ENCODE assay signal across 9 cellular contexts in the genomic region with DNA sequence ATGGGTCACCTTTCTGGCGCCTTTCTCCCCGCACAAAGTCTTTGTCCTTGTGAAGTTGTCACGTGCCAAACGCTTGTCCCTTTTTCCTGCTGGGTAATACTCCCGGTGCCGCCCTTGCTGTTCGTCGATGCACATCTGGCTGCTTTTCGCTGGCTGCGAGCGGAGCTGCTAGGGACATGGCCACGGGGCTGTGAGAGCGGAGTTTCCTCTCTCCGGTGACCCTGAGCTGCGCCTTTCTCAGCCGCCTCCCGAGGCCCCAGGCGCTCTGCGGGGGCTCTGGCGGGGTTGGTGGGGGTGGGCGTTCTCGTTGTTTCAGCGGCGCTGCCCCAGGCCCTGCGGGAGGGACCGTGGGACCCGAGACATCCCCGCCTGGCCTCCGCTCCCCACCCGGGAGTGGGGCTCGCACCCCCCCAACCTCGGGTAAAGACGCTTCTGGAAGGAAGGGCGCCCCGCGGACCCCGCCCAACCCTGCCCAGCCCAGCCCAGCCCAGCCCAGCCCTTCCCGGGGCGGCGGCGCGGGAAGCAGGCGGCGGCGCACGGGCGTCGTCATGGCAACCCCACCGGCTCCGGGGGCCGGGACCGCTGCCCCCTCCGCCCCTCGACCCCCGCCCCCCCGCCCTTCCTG. TPM values are rescaled to one million over a fixed set of nuclear protein-coding genes. Genes with fewer than 3 reads are reported as not detected.
DNase-seq lines count a peak whose midpoint lies in the region; ATAC-seq lines count a peak whose summit lies in the region.
"Had no signal": no experiment of that assay in that cellular context is flagged by ENCODE, and none has a peak within 500 bp of the region (broad histone marks: within the 10 kb centered on the region; RNA-seq: fewer than 3 reads in every experiment).

No MANE protein-coding gene starts in this region.

- no peak overlapping the region for H3K27ac ChIP-seq in right cardiac atrium (ENCODE audit: low read length)

- no peak for ATAC-seq in activated CD4-positive, alpha-beta T cell treated with anti-CD3 and anti-CD28 coated beads for 36 hours
- ATAC-seq in T-cell (replicated peaks in 1 of 4): peak; percentile 21 to 56 (median 36)
- ATAC-seq in right cardiac atrium: peak in 1 of 2 donors; percentile 11
- peak; percentile 28 for ATAC-seq in stimulated activated naive CD8-positive, alpha-beta T cell treated with anti-CD3 and anti-CD28 coated beads, Interleukin-15, amount 100 ng/mL, for 72 hours

- peaks cover 29% of the 10 kb centered on the region for H3K27me3 Mint-ChIP-seq in activated CD4-positive, alpha-beta T cell treated with anti-CD3 and anti-CD28 coated beads for 36 hours
- peaks cover 5 to 31% of the 10 kb centered on the region in 2 donors for H3K27me3 Mint-ChIP-seq in T-cell
- peaks cover 41% of the 10 kb centered on the region for H3K27me3 Mint-ChIP-seq in stimulated activated naive CD8-positive, alpha-beta T cell treated with anti-CD3 and anti-CD28 coated beads, Interleukin-15, amount 100 ng/mL, for 72 hours

- POLR2A ChIA-PET in activated CD4-positive, alpha-beta T cell treated with anti-CD3 and anti-CD28 coated beads for 36 hours (lab: Charles Lee): interaction anchor here (0.7 kb wide), 1 partner anchor 605 kb away, joined by 3 read pairs; no protein-coding TSS in a partner anchor
- POLR2A ChIA-PET in T-cell (lab: Charles Lee): no interaction called here

- H3K4me3 ChIP-seq in right cardiac atrium (ENCODE audit: low read length): peak overlapping the region; percentile 23

- WGBS in right cardiac atrium: 4% methylated on average over 56 of the region's 56 CpGs

- H3K9me3 ChIP-seq in right cardiac atrium (ENCODE audit: control insufficient read depth, low read length): no peaks in the 10 kb centered on the region

- H3K27me3 ChIP-seq in right cardiac atrium (ENCODE audit: control insufficient read depth, insufficient read depth): no peaks in the 10 kb centered on the region

- no peak overlapping the region for H3K27ac Mint-ChIP-seq in activated CD4-positive, alpha-beta T cell treated with anti-CD3 and anti-CD28 coated beads for 36 hours
- H3K27ac Mint-ChIP-seq in T-cell: peak overlapping the region in 1 of 2 donors; percentile 49
- H3K27ac Mint-ChIP-seq in stimulated activated naive CD8-positive, alpha-beta T cell treated with anti-CD3 and anti-CD28 coated beads, Interleukin-15, amount 100 ng/mL, for 72 hours: no peak overlapping the region
- H3K27ac Mint-ChIP-seq: stimulated activated naive CD8-positive, alpha-beta T cell treated with anti-CD3 and anti-CD28 coated beads, Interleukin-15, Interleukin-2, amounts not matched to agents 100 ng/mL and 50 ng/mL, for 24 hours had no signal

- intact Hi-C loops in activated CD4-positive, alpha-beta T cell treated with anti-CD3 and anti-CD28 coated beads for 36 hours (cut with DNase I, micrococcal nuclease): no loop called here
- intact Hi-C loops in right cardiac atrium (cut with DNase I): no loop called here

- H3K4me1 ChIP-seq in right cardiac atrium (ENCODE audit: control insufficient read depth, insufficient read depth, low read length): no peaks in the 10 kb centered on the region

- no peak overlapping the region for H3K4me3 Mint-ChIP-seq in activated CD4-positive, alpha-beta T cell treated with anti-CD3 and anti-CD28 coated beads for 36 hours
- H3K4me3 Mint-ChIP-seq in T-cell: peak overlapping the region; percentile 28 to 55 (median 35)
- H3K4me3 Mint-ChIP-seq in stimulated activated naive CD8-positive, alpha-beta T cell treated with anti-CD3 and anti-CD28 coated beads, Interleukin-15, amount 100 ng/mL, for 72 hours: peak overlapping the region in 1 of 2 donors; percentile 57

- no peaks in the 10 kb centered on the region for H3K9me3 Mint-ChIP-seq in activated CD4-positive, alpha-beta T cell treated with anti-CD3 and anti-CD28 coated beads for 36 hours (ENCODE audit: low read depth)
- H3K9me3 Mint-ChIP-seq in T-cell: no peaks in the 10 kb centered on the region
- no peaks in the 10 kb centered on the region for H3K9me3 Mint-ChIP-seq in stimulated activated naive CD8-positive, alpha-beta T cell treated with anti-CD3 and anti-CD28 coated beads, Interleukin-15, amount 100 ng/mL, for 72 hours
- H3K9me3 Mint-ChIP-seq: stimulated activated naive CD8-positive, alpha-beta T cell treated with anti-CD3 and anti-CD28 coated beads, Interleukin-15, Interleukin-2, amounts not matched to agents 100 ng/mL and 50 ng/mL, for 24 hours had no signal

- peaks cover 10% of the 10 kb centered on the region for H3K4me1 Mint-ChIP-seq in activated CD4-positive, alpha-beta T cell treated with anti-CD3 and anti-CD28 coated beads for 36 hours
- peaks cover 12 to 19% (median 13%) of the 10 kb centered on the region in 3 donors for H3K4me1 Mint-ChIP-seq in T-cell
- H3K4me1 Mint-ChIP-seq in stimulated activated naive CD8-positive, alpha-beta T cell treated with anti-CD3 and anti-CD28 coated beads, Interleukin-15, amount 100 ng/mL, for 72 hours: peaks cover 30% of the 10 kb centered on the region

- CTCF ChIA-PET in activated CD4-positive, alpha-beta T cell treated with anti-CD3 and anti-CD28 coated beads for 36 hours (lab: Charles Lee): interaction anchor here (0.7 to 1.4 kb wide), 5 partner anchors 12 to 1163 kb away, joined by 3 read pairs; partner anchors contain the start of gene CHMP6
- CTCF ChIA-PET in T-cell (lab: Charles Lee): no interaction called here

- peaks cover 4% of the 10 kb centered on the region for H3K36me3 Mint-ChIP-seq in activated CD4-positive, alpha-beta T cell treated with anti-CD3 and anti-CD28 coated beads for 36 hours (ENCODE audit: low read depth)
- peaks cover 5% of the 10 kb centered on the region for H3K36me3 Mint-ChIP-seq in T-cell

- DNase-seq in activated CD4-positive, alpha-beta T cell treated with anti-CD3 and anti-CD28 coated beads for 36 hours: peak; percentile 30
- no peak for DNase-seq in activated CD4-positive, alpha-beta T cell treated with anti-CD3 and anti-CD28 coated beads, Interleukin-2, amount 50 U/mL, for 48 hours
- DNase-seq in T-cell: no peak
- DNase-seq in right cardiac atrium: peak; percentile 33 to 69 (median 66)
- DNase-seq in stimulated activated naive CD8-positive, alpha-beta T cell treated with anti-CD3 and anti-CD28 coated beads, Interleukin-15, amount 100 ng/mL, for 72 hours: no peak
- DNase-seq in hepatic stellate cell (ENCODE audit: low spot score): no peak
- DNase-seq in GF-D8 (lab: John Stamatoyannopoulos, UW): no peak
- no peak for DNase-seq in SHP77 treated with DMSO at 0.1 percent for 48 hours (lab: John Stamatoyannopoulos, UW)

RNA-seq across cellular contexts. Expression of gene CHMP6, which starts 12.2 kb away (rescaled TPM):
- total RNA-seq in activated CD4-positive, alpha-beta T cell treated with anti-CD3 and anti-CD28 coated beads for 36 hours: 10 to 100 TPM; 15.9 to 19.4 TPM
- total RNA-seq in T-cell (10 to 100 TPM; 25.0 to 48.9 (median 43.2) TPM), right cardiac atrium (10 to 100 TPM; 18.4 to 22.5 (median 19.7) TPM)
- 24.6 TPM for polyA plus RNA-seq in right cardiac atrium

RNA-seq across cellular contexts. Expression of gene BAIAP2, which starts 31.1 kb away (rescaled TPM):
- 1 to 10 TPM; 4.6 to 5.0 TPM for total RNA-seq in activated CD4-positive, alpha-beta T cell treated with anti-CD3 and anti-CD28 coated beads for 36 hours
- total RNA-seq in T-cell: 10 to 100 TPM in 3 of 5 donors, 1 to 10 TPM in 2; 6.3 to 12.0 (median 10.1) TPM
- 10 to 100 TPM; 20.5 to 39.5 (median 33.8) TPM for total RNA-seq in right cardiac atrium
- polyA plus RNA-seq in right cardiac atrium: 31.8 TPM

Comparison
In these comparisons a context has a peak if more than half of its experiments do, and no peak if none do; other contexts are left out.
1. DNase-seq: peak in activated CD4-positive, alpha-beta T cell treated with anti-CD3 and anti-CD28 coated beads for 36 hours (single experiment) and right cardiac atrium (3 of 3); none in activated CD4-positive, alpha-beta T cell treated with anti-CD3 and anti-CD28 coated beads, Interleukin-2, amount 50 U/mL, for 48 hours (0 of 2), T-cell (0 of 34), stimulated activated naive CD8-positive, alpha-beta T cell treated with anti-CD3 and anti-CD28 coated beads, Interleukin-15, amount 100 ng/mL, for 72 hours (0 of 2), hepatic stellate cell (single experiment), GF-D8 (single experiment) and SHP77 treated with DMSO at 0.1 percent for 48 hours (single experiment).